In the genomic region with DNA sequence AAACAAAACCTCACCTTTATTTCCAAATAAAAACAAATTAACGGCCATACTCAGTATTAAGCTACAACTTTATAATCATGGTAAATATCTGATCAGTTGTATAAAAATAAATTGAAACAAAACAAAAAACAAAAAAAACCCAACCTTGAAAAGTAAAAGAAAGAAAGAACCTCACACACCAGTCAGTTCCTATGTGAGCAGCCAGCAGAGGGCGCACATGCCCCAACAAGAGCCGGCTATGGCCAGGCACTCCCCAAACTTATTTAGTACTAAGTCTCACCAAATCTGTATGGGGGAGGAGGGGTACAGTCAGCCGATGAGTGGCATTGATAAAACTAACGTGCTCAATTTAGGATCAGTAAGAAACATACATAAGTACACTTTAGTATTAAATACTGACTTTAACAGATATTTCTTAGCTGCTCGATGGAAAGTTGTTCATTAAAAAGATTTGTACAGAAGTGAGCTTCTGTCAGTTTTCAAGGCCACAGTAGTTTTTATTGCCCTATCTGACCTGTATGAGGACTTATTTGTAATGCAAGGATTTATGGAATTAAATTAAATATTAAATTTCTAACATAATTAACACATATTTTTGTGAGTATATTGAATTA, we compare ENCODE assay signal across 9 cellular contexts.
DNase-seq lines count a peak whose midpoint lies in the region; ATAC-seq and TF ChIP-seq lines count a peak whose summit lies in the region.
"Had no signal": no experiment of that assay in that cellular context is flagged by ENCODE, and none has a peak within 500 bp of the region (broad histone marks: within the 10 kb centered on the region; RNA-seq: fewer than 3 reads in every experiment).

No MANE protein-coding gene starts in this region.

- no peak overlapping the region for H3K27ac Mint-ChIP-seq in natural killer cell treated with Interleukin-12 subunit alpha and Interleukin-12 subunit beta and Interleukin-15 and Interleukin-18, amount 100 ng/mL, for 72 hours
- peak overlapping the region; percentile 81 for H3K27ac Mint-ChIP-seq in stimulated activated naive B cell treated with anti-CD40 and anti-IgM and Interleukin-4, amounts not matched to agents 10 μg/mL and 1 μg/mL and 100 μg/mL, for 72 hours
- H3K27ac Mint-ChIP-seq: dendritic cell treated with granulocyte-macrophage colony-stimulating factor and Interleukin-4, amounts not matched to agents 40 ng/mL and 50 ng/mL, for 4 days had no signal

- H3K27ac ChIP-seq in epithelial cell of prostate = no peak overlapping the region

- DNase-seq in COR-L47 (lab: John Stamatoyannopoulos, UW) = peak; percentile 93
- peak; percentile 63 for DNase-seq in GM20000 (ENCODE audit: low spot score)
- DNase-seq in HPDE6-E6E7 (ENCODE audit: extremely low spot score) = peak; percentile 49
- DNase-seq in NOMO-1 treated with dmso at 0.1 percent for 144 hours (lab: John Stamatoyannopoulos, UW; ENCODE audit: unreplicated experiment) = peak; percentile 30
- DNase-seq in activated CD8-positive, alpha-beta memory T cell treated with anti-CD3 and anti-CD28 coated beads, Interleukin-2, amount 50 U/mL, for 24 hours (ENCODE audit: extremely low read depth) = peak; percentile 23
- DNase-seq in epithelial cell of prostate (ENCODE audit: low read depth, low spot score) = peak; percentile 18
- DNase-seq in natural killer cell treated with Interleukin-12 subunit alpha and Interleukin-12 subunit beta and Interleukin-15 and Interleukin-18, amount 100 ng/mL, for 72 hours (ENCODE audit: low spot score) = peak; percentile 86
- DNase-seq in stimulated activated naive B cell treated with anti-CD40 and anti-IgM and Interleukin-4, amounts not matched to agents 10 μg/mL and 1 μg/mL and 100 μg/mL, for 72 hours = peak; percentile 58

- no peaks in the 10 kb centered on the region for H3K9me3 Mint-ChIP-seq in natural killer cell treated with Interleukin-12 subunit alpha and Interleukin-12 subunit beta and Interleukin-15 and Interleukin-18, amount 100 ng/mL, for 72 hours
- no peaks in the 10 kb centered on the region for H3K9me3 Mint-ChIP-seq in stimulated activated naive B cell treated with anti-CD40 and anti-IgM and Interleukin-4, amounts not matched to agents 10 μg/mL and 1 μg/mL and 100 μg/mL, for 72 hours
- H3K9me3 Mint-ChIP-seq: dendritic cell treated with granulocyte-macrophage colony-stimulating factor and Interleukin-4, amounts not matched to agents 40 ng/mL and 50 ng/mL, for 4 days had no signal

- H3K4me1 Mint-ChIP-seq in natural killer cell treated with Interleukin-12 subunit alpha and Interleukin-12 subunit beta and Interleukin-15 and Interleukin-18, amount 100 ng/mL, for 72 hours (ENCODE audit: low read depth in 2 of 2) = peaks cover 3 to 5% of the 10 kb centered on the region in 2 donors
- H3K4me1 Mint-ChIP-seq in stimulated activated naive B cell treated with anti-CD40 and anti-IgM and Interleukin-4, amounts not matched to agents 10 μg/mL and 1 μg/mL and 100 μg/mL, for 72 hours = peaks cover 15 to 26% of the 10 kb centered on the region in 2 donors

- peak; percentile 71 to 72 for ATAC-seq in natural killer cell treated with Interleukin-12 subunit alpha and Interleukin-12 subunit beta and Interleukin-15 and Interleukin-18, amount 100 ng/mL, for 72 hours
- peak; percentile 93 to 96 for ATAC-seq in stimulated activated naive B cell treated with anti-CD40 and anti-IgM and Interleukin-4, amounts not matched to agents 10 μg/mL and 1 μg/mL and 100 μg/mL, for 72 hours (replicated peaks)

- no peaks in the 10 kb centered on the region for H3K36me3 Mint-ChIP-seq in natural killer cell treated with Interleukin-12 subunit alpha and Interleukin-12 subunit beta and Interleukin-15 and Interleukin-18, amount 100 ng/mL, for 72 hours
- H3K36me3 Mint-ChIP-seq in stimulated activated naive B cell treated with anti-CD40 and anti-IgM and Interleukin-4, amounts not matched to agents 10 μg/mL and 1 μg/mL and 100 μg/mL, for 72 hours = no peaks in the 10 kb centered on the region

- peak; percentile 85 for TF ChIP-seq CTCF in GM20000 (IDR thresholded peaks at IDR 0.05; ENCODE audit: extremely low read depth, missing control alignments)

- H3K4me3 Mint-ChIP-seq in natural killer cell treated with Interleukin-12 subunit alpha and Interleukin-12 subunit beta and Interleukin-15 and Interleukin-18, amount 100 ng/mL, for 72 hours = no peak overlapping the region
- H3K4me3 Mint-ChIP-seq in stimulated activated naive B cell treated with anti-CD40 and anti-IgM and Interleukin-4, amounts not matched to agents 10 μg/mL and 1 μg/mL and 100 μg/mL, for 72 hours = peak overlapping the region in 1 of 2 donors; percentile 28
- H3K4me3 Mint-ChIP-seq: dendritic cell treated with granulocyte-macrophage colony-stimulating factor and Interleukin-4, amounts not matched to agents 40 ng/mL and 50 ng/mL, for 4 days had no signal

- no peaks in the 10 kb centered on the region for H3K27me3 Mint-ChIP-seq in natural killer cell treated with Interleukin-12 subunit alpha and Interleukin-12 subunit beta and Interleukin-15 and Interleukin-18, amount 100 ng/mL, for 72 hours
- no peaks in the 10 kb centered on the region for H3K27me3 Mint-ChIP-seq in stimulated activated naive B cell treated with anti-CD40 and anti-IgM and Interleukin-4, amounts not matched to agents 10 μg/mL and 1 μg/mL and 100 μg/mL, for 72 hours
- H3K27me3 Mint-ChIP-seq: dendritic cell treated with granulocyte-macrophage colony-stimulating factor and Interleukin-4, amounts not matched to agents 40 ng/mL and 50 ng/mL, for 4 days had no signal

Comparison
In these comparisons a context has a peak if more than half of its experiments do, and no peak if none do; other contexts are left out.
1. DNase-seq: peak in every context shown above with its lines; median percentile 93 in COR-L47; 86 in natural killer cell treated with Interleukin-12 subunit alpha and Interleukin-12 subunit beta and Interleukin-15 and Interleukin-18, amount 100 ng/mL, for 72 hours; 63 in GM20000; 58 in stimulated activated naive B cell treated with anti-CD40 and anti-IgM and Interleukin-4, amounts not matched to agents 10 μg/mL and 1 μg/mL and 100 μg/mL, for 72 hours; 49 in HPDE6-E6E7; 30 in NOMO-1 treated with dmso at 0.1 percent for 144 hours; 23 in activated CD8-positive, alpha-beta memory T cell treated with anti-CD3 and anti-CD28 coated beads, Interleukin-2, amount 50 U/mL, for 24 hours; 18 in epithelial cell of prostate.